19 cellular contexts compared by ENCODE assay signal in genomic region chr3:46664188-46664970, GRCh38. TPM values are rescaled to one million over a fixed set of nuclear protein-coding genes. Genes with fewer than 3 reads are reported as not detected.
DNase-seq lines count a peak whose midpoint lies in the region; ATAC-seq and TF ChIP-seq lines count a peak whose summit lies in the region.
"Had no signal": no experiment of that assay in that cellular context is flagged by ENCODE, and none has a peak within 500 bp of the region (broad histone marks: within the 10 kb centered on the region; RNA-seq: fewer than 3 reads in every experiment).

No MANE protein-coding gene starts in this region.

- no peaks in the 10 kb centered on the region for H3K36me3 ChIP-seq in mesenchymal stem cell (ENCODE audit: control insufficient read depth in 1 of 2, insufficient read depth in 2 of 2, low read depth in 1 of 2, low read length in 2 of 2)

- H2BK15ac ChIP-seq in mesenchymal stem cell (ENCODE audit: low read depth, poor library complexity, severe bottlenecking): peak overlapping the region; percentile 13

- no peak overlapping the region for H2BK120ac ChIP-seq in mesenchymal stem cell (ENCODE audit: low read depth, low read length)

- no peak overlapping the region for H3K4me2 ChIP-seq in mesenchymal stem cell (ENCODE audit: low read length, poor library complexity, severe bottlenecking)

- H2BK5ac ChIP-seq in mesenchymal stem cell (ENCODE audit: low read depth, low read length, poor library complexity, severe bottlenecking): no peak overlapping the region

- no peak overlapping the region for H3K14ac ChIP-seq in mesenchymal stem cell (ENCODE audit: low read length in 2 of 2)

- no peaks in the 10 kb centered on the region for H3K9me3 ChIP-seq in mesenchymal stem cell (ENCODE audit: control insufficient read depth, low read length)
- no peaks in the 10 kb centered on the region for H3K9me3 ChIP-seq in T-helper 17 cell (ENCODE audit: control insufficient read depth, low read length, poor library complexity, severe bottlenecking)

- peak overlapping the region in 1 of 2 experiments; percentile 16 for H3K4ac ChIP-seq in mesenchymal stem cell (ENCODE audit: low read depth in 1 of 2, low read length in 2 of 2)

- H3K27ac Mint-ChIP-seq in T-helper 17 cell: no peak overlapping the region
- H3K27ac Mint-ChIP-seq: activated T-helper 2 cell treated with anti-CD3 and anti-CD28 coated beads, Interferon-gamma antibody, Interleukin-2, Interleukin-4, amounts not matched to agents 10 μg/mL and 5 μg/mL and 100 μg/mL, durations not matched to agents 14 hours and 24 hours and 36 hours; CD4-positive, alpha-beta T cell had no signal

- H3K4me1 Mint-ChIP-seq in T-helper 17 cell: peaks cover 14% of the 10 kb centered on the region

- peaks cover 20% of the 10 kb centered on the region for H3K4me1 ChIP-seq in mesenchymal stem cell (ENCODE audit: control insufficient read depth, insufficient read depth, low read depth, low read length)

- TF ChIP-seq CTCF in VCaP (conservative IDR thresholded peaks at IDR 0.05): no peak

- no peaks in the 10 kb centered on the region for H3K36me3 Mint-ChIP-seq in T-helper 17 cell (ENCODE audit: low read depth)
- H3K36me3 Mint-ChIP-seq: naive thymus-derived CD4-positive, alpha-beta T cell had no signal

- peaks cover 27% of the 10 kb centered on the region for H3K27me3 Mint-ChIP-seq in T-helper 17 cell

- no peaks in the 10 kb centered on the region for H3K79me1 ChIP-seq in mesenchymal stem cell (replicated peaks; ENCODE audit: low read length, poor library complexity, severe bottlenecking)

- 87% methylated on average over 6 of the region's 6 CpGs for WGBS in mesenchymal stem cell

- H2AFZ ChIP-seq in mesenchymal stem cell (ENCODE audit: low read depth, low read length): no peak overlapping the region

- DNase-seq in D341Med (ENCODE audit: low spot score): peak; percentile 11
- DNase-seq in mesenchymal stem cell: no peak
- DNase-seq in T-helper 17 cell: no peak
- DNase-seq in retina: no peak
- DNase-seq: EL; hippocampal formation; NCI-H2171; stimulated activated CD4-positive, alpha-beta T cell treated with anti-CD3 and anti-CD28 coated beads, Interleukin-1b, Interleukin-23, amount 100 ng/mL, for 48 hours; stimulated activated CD8-positive, alpha-beta memory T cell treated with anti-CD3 and anti-CD28 coated beads, Interleukin-4, amount 100 ng/mL, for 48 hours; T1000 had no signal

- H3K18ac ChIP-seq in mesenchymal stem cell (ENCODE audit: low read depth in 1 of 2, low read length in 2 of 2): peak overlapping the region in 1 of 2 experiments; percentile 14

- H4K91ac ChIP-seq in mesenchymal stem cell (ENCODE audit: low read length): peak overlapping the region; percentile 36

- H2AK5ac ChIP-seq in mesenchymal stem cell (ENCODE audit: low read length, severe bottlenecking): no peak overlapping the region

- no peak for ATAC-seq in T-helper 17 cell
- no peak for ATAC-seq in HG02642 (IDR thresholded peaks at IDR 0.05; ENCODE audit: poor library complexity, unreplicated experiment)
- ATAC-seq: esophagus mucosa had no signal

- peak overlapping the region; percentile 19 for H4K8ac ChIP-seq in mesenchymal stem cell (ENCODE audit: low read length)

- no peak overlapping the region for H3K4me3 Mint-ChIP-seq in T-helper 17 cell
- H3K4me3 Mint-ChIP-seq: CD4-positive, alpha-beta T cell; naive thymus-derived CD4-positive, alpha-beta T cell had no signal

- H3K23ac ChIP-seq in mesenchymal stem cell (ENCODE audit: low read length in 2 of 2): peak overlapping the region in 1 of 2 experiments; percentile 28

- no peak overlapping the region for H3K4me3 ChIP-seq in mesenchymal stem cell (ENCODE audit: insufficient read depth in 1 of 2, low read depth in 1 of 2, low read length in 2 of 2)

- H3K27me3 ChIP-seq in mesenchymal stem cell (ENCODE audit: control insufficient read depth in 1 of 2, insufficient read depth in 1 of 2, low read length in 2 of 2): peaks cover 13 to 47% of the 10 kb centered on the region in 2 experiments

- peak overlapping the region; percentile 91 for H3K27ac ChIP-seq in VCaP
- no peak overlapping the region for H3K27ac ChIP-seq in mesenchymal stem cell (ENCODE audit: low read length, poor library complexity, severe bottlenecking)

- H3K9ac ChIP-seq in mesenchymal stem cell (ENCODE audit: low read length): no peak overlapping the region

- H2BK12ac ChIP-seq in mesenchymal stem cell (ENCODE audit: low read length in 2 of 2): no peak overlapping the region

RNA-seq across cellular contexts. Expression of gene ALS2CL, which starts 29.1 kb away (rescaled TPM):
- polyA plus RNA-seq in mesenchymal stem cell (2013, experiment 1 of 2): 0.55 TPM
- polyA plus RNA-seq in mesenchymal stem cell (2013, experiment 2 of 2): 0.40 TPM
- total RNA-seq in T-helper 17 cell: 10 to 100 TPM; 21.1 to 38.4 TPM

RNA-seq across cellular contexts. Expression of gene TMIE, which starts 36.8 kb away (rescaled TPM):
- not detected for polyA plus RNA-seq in mesenchymal stem cell (2013, experiment 1 of 2)
- 0.03 TPM for polyA plus RNA-seq in mesenchymal stem cell (2013, experiment 2 of 2)
- total RNA-seq in T-helper 17 cell: 1 to 10 TPM in 1 of 2 donors, under 1 TPM in 1; 0.86 to 1.3 TPM
- total RNA-seq: activated T-helper 2 cell treated with anti-CD3 and anti-CD28 coated beads, Interferon-gamma antibody, Interleukin-2, Interleukin-4, amounts not matched to agents 10 μg/mL and 5 μg/mL and 100 μg/mL, durations not matched to agents 14 hours and 24 hours and 36 hours had no signal

RNA-seq across cellular contexts. Expression of gene FAM240A, which starts 52.1 kb away (rescaled TPM):
- polyA plus RNA-seq in mesenchymal stem cell (2013, experiment 1 of 2): not detected
- polyA plus RNA-seq in mesenchymal stem cell (2013, experiment 2 of 2): not detected
- not detected for total RNA-seq in T-helper 17 cell
- total RNA-seq: activated T-helper 2 cell treated with anti-CD3 and anti-CD28 coated beads, Interferon-gamma antibody, Interleukin-2, Interleukin-4, amounts not matched to agents 10 μg/mL and 5 μg/mL and 100 μg/mL, durations not matched to agents 14 hours and 24 hours and 36 hours; astrocyte; CD4-positive, alpha-beta T cell; dermis blood vessel endothelial cell; esophagus mucosa; naive thymus-derived CD4-positive, alpha-beta T cell; pulmonary artery endothelial cell had no signal
- polyA plus RNA-seq: naive thymus-derived CD4-positive, alpha-beta T cell had no signal

RNA-seq across cellular contexts. Expression of gene PRSS50, which starts 53.3 kb away (rescaled TPM):
- not detected for polyA plus RNA-seq in mesenchymal stem cell (2013, experiment 1 of 2)
- polyA plus RNA-seq in mesenchymal stem cell (2013, experiment 2 of 2): not detected
- not detected for total RNA-seq in T-helper 17 cell
- total RNA-seq: activated T-helper 2 cell treated with anti-CD3 and anti-CD28 coated beads, Interferon-gamma antibody, Interleukin-2, Interleukin-4, amounts not matched to agents 10 μg/mL and 5 μg/mL and 100 μg/mL, durations not matched to agents 14 hours and 24 hours and 36 hours; astrocyte; CD4-positive, alpha-beta T cell; dermis blood vessel endothelial cell; esophagus mucosa; pulmonary artery endothelial cell had no signal
- polyA plus RNA-seq: naive thymus-derived CD4-positive, alpha-beta T cell had no signal
